5 cellular contexts compared by ENCODE assay signal in genomic region chr16:9381399-9381798, GRCh38.
"Had no signal": no experiment of that assay in that cellular context is flagged by ENCODE, and none has a peak within 500 bp of the region (broad histone marks: within the 10 kb centered on the region; RNA-seq: fewer than 3 reads in every experiment).

No MANE protein-coding gene starts in this region.

- H3K27ac ChIP-seq: HL-60 had no signal

- ATAC-seq: HepG2, K562 had no signal

- DNase-seq: IMR-90, KBM-7 had no signal
